ENCODE assay signal across 13 cellular contexts in genomic region chr10:10797467-10797866, GRCh38.
DNase-seq lines count a peak whose midpoint lies in the region; ATAC-seq and TF ChIP-seq lines count a peak whose summit lies in the region.
"Had no signal": no experiment of that assay in that cellular context is flagged by ENCODE, and none has a peak within 500 bp of the region (broad histone marks: within the 10 kb centered on the region; RNA-seq: fewer than 3 reads in every experiment).

No MANE protein-coding gene starts in this region.

- TF ChIP-seq CTCF in MCF 10A (IDR thresholded peaks at IDR 0.05; ENCODE audit: unreplicated experiment) (no peak), heart right ventricle (IDR thresholded peaks at IDR 0.05) (no peak), ovary (IDR thresholded peaks at IDR 0.05) (no peak), GM20000 (IDR thresholded peaks at IDR 0.05; ENCODE audit: extremely low read depth, missing control alignments) (no peak)

- DNase-seq in MCF 10A (ENCODE audit: unreplicated experiment) (no peak), heart right ventricle (peak in 1 of 2 donors; percentile 23), ovary (peak; percentile 54 to 62 (median 58)), HUDEP-2 (lab: John Stamatoyannopoulos, UW; ENCODE audit: unreplicated experiment in 76 of 76) (no peak), GM20000 (ENCODE audit: low spot score) (no peak)
- DNase-seq in activated CD4-positive, CD25-positive, alpha-beta regulatory T cell treated with anti-CD3 and anti-CD28 coated beads, Interleukin-2, amount 50 U/mL, for 72 hours, result no peak
- DNase-seq: activated CD4-positive, alpha-beta T cell treated with anti-CD3 and anti-CD28 coated beads, Interleukin-2, amount 50 U/mL, for 48 hours; activated effector memory CD4-positive, alpha-beta T cell treated with anti-CD3 and anti-CD28 coated beads, Interleukin-2, amount 50 U/mL, for 16 hours; CD8-positive, alpha-beta memory T cell; NCI-H1436 treated with DMSO at 0.1 percent for 48 hours had no signal

- POLR2A ChIA-PET in MCF 10A (lab: Yijun Ruan, JAX), result interaction anchor here (0.8 to 2.0 kb wide), 3 partner anchors 8 to 34 kb away, joined by 3 to 17 read pairs (median 4); no protein-coding TSS in a partner anchor

- H3K9me3 ChIP-seq in heart right ventricle, result peaks cover 0 to 12% (median 0%) of the 10 kb centered on the region in 11 donors
- H3K9me3 ChIP-seq in ovary, result no peaks in the 10 kb centered on the region

- H3K27me3 Mint-ChIP-seq in MCF 10A (ENCODE audit: insufficient read depth, unreplicated experiment), result no peaks in the 10 kb centered on the region

- WGBS in heart right ventricle, 2 donors, result 38 to 40% methylated on average over 8 of the region's 8 CpGs
- WGBS in ovary, 3 donors, result 4 to 11% (median 6%) methylated on average over 8 of the region's 8 CpGs
- 30% methylated on average over 8 of the region's 8 CpGs for WGBS in urinary bladder

- H3K4me3 Mint-ChIP-seq in MCF 10A (ENCODE audit: unreplicated experiment), result no peak overlapping the region
- H3K4me3 Mint-ChIP-seq: CD8-positive, alpha-beta memory T cell; T-helper 1 cell treated with Interleukin-12 subunit alpha and Interleukin-12 subunit beta and Interleukin-4 antibody, amounts not matched to agents 30 μg/mL and 1 μg/mL, for 36 hours had no signal

- no peak for TF ChIP-seq POLR2A in ovary (IDR thresholded peaks at IDR 0.05)

- H3K27me3 ChIP-seq in heart right ventricle (no peaks in the 10 kb centered on the region), ovary (no peaks in the 10 kb centered on the region)

- ATAC-seq in heart right ventricle, result peak in 7 of 8 donors; percentile 39 to 56 (median 45)
- ATAC-seq in GM19452 (IDR thresholded peaks at IDR 0.05; ENCODE audit: unreplicated experiment), result no peak

- H3K27ac Mint-ChIP-seq in MCF 10A (ENCODE audit: low read depth, unreplicated experiment), result peak overlapping the region; percentile 78
- H3K27ac Mint-ChIP-seq: CD8-positive, alpha-beta memory T cell; T-helper 1 cell treated with Interleukin-12 subunit alpha and Interleukin-12 subunit beta and Interleukin-4 antibody, amounts not matched to agents 30 μg/mL and 1 μg/mL, for 36 hours had no signal

- H3K27ac ChIP-seq in heart right ventricle, result peak overlapping the region; percentile 69 to 93 (median 84)
- H3K27ac ChIP-seq in ovary, result peak overlapping the region; percentile 79 to 91
- H3K27ac ChIP-seq in urinary bladder (ENCODE audit: low read depth), result peak overlapping the region; percentile 86

- intact Hi-C loops in MCF 10A (cut with micrococcal nuclease), result loop anchor here (2.0 kb wide), 1 partner anchor 29 kb away; no protein-coding TSS in a partner anchor
- intact Hi-C loops in heart right ventricle (cut with DNase I), result loop anchor here in 4 of 10 donors (5.0 to 10.0 kb wide), 6 partner anchors 75 to 237 kb away; partner anchors contain the start of gene CELF2 (in 1 of the 4)
- intact Hi-C loops in ovary (cut with DNase I), result no loop called here

- H3K4me1 Mint-ChIP-seq in MCF 10A (ENCODE audit: insufficient read depth, unreplicated experiment), result peaks cover 45% of the 10 kb centered on the region
- H3K4me1 Mint-ChIP-seq: CD8-positive, alpha-beta memory T cell had no signal

- H3K4me3 ChIP-seq in heart right ventricle, result peak overlapping the region in 5 of 10 donors; percentile 32 to 48 (median 41)
- H3K4me3 ChIP-seq in ovary, result peak overlapping the region; percentile 5
- H3K4me3 ChIP-seq in urinary bladder (ENCODE audit: low read depth, low read length), result peak overlapping the region; percentile 15

- no peaks in the 10 kb centered on the region for H3K36me3 ChIP-seq in heart right ventricle
- no peaks in the 10 kb centered on the region for H3K36me3 ChIP-seq in ovary
- no peaks in the 10 kb centered on the region for H3K36me3 ChIP-seq in urinary bladder (ENCODE audit: insufficient read depth)

- CTCF ChIA-PET in MCF 10A (lab: Yijun Ruan, JAX), result interaction anchor here (0.6 kb wide), 4 partner anchors 209 to 1876 kb away, joined by 3 to 7 read pairs (median 4); no protein-coding TSS in a partner anchor

- H3K4me1 ChIP-seq in heart right ventricle, result peaks cover 0 to 69% (median 32%) of the 10 kb centered on the region in 9 donors
- H3K4me1 ChIP-seq in ovary (ENCODE audit: insufficient read depth), result peaks cover 14% of the 10 kb centered on the region
- no peaks in the 10 kb centered on the region for H3K4me1 ChIP-seq in urinary bladder (ENCODE audit: insufficient read depth)

- BruUV-seq in MCF 10A (replicated peaks; lab: Mats Ljungman, UMichigan), result no TSS peak

- no peaks in the 10 kb centered on the region for H3K36me3 Mint-ChIP-seq in MCF 10A (ENCODE audit: insufficient read depth, unreplicated experiment)
- H3K36me3 Mint-ChIP-seq: CD8-positive, alpha-beta memory T cell had no signal

- TF ChIP-seq EP300 in ovary (IDR thresholded peaks at IDR 0.05), result no peak

- H3K9me3 Mint-ChIP-seq in MCF 10A (ENCODE audit: unreplicated experiment), result no peaks in the 10 kb centered on the region
- H3K9me3 Mint-ChIP-seq: T-helper 1 cell treated with Interleukin-12 subunit alpha and Interleukin-12 subunit beta and Interleukin-4 antibody, amounts not matched to agents 30 μg/mL and 1 μg/mL, for 36 hours had no signal

Comparison
In these comparisons a context has a peak if more than half of its experiments do, and no peak if none do; other contexts are left out.
1. DNase-seq: peak in ovary (5 of 5); none in MCF 10A (single experiment), HUDEP-2 (0 of 76), GM20000 (single experiment) and activated CD4-positive, CD25-positive, alpha-beta regulatory T cell treated with anti-CD3 and anti-CD28 coated beads, Interleukin-2, amount 50 U/mL, for 72 hours (single experiment).
2. Peak in every context shown above with its lines, with median percentiles within 50 percentile points of each other: H3K27ac ChIP-seq.